29 cellular contexts compared by ENCODE assay signal in genomic region chr12:59654061-59654460, GRCh38.
"Had no signal": no experiment of that assay in that cellular context is flagged by ENCODE, and none has a peak within 500 bp of the region (broad histone marks: within the 10 kb centered on the region; RNA-seq: fewer than 3 reads in every experiment).

No MANE protein-coding gene starts in this region.

- H3K4me3 ChIP-seq: colonic mucosa, gastrocnemius medialis had no signal

- H3K27ac ChIP-seq: brain microvascular endothelial cell, colonic mucosa, gastrocnemius medialis, WERI-Rb-1 had no signal

- ATAC-seq: activated CD4-positive, CD25-positive, alpha-beta regulatory T cell treated with anti-CD3 and anti-CD28 coated beads, Interleukin-2, amount 50 U/mL, for 24 hours; activated CD8-positive, alpha-beta memory T cell treated with anti-CD3 and anti-CD28 coated beads, Interleukin-2, amount 10 ng/mL, durations not matched to agents 7 days and 5 days; activated CD8-positive, alpha-beta T cell treated with anti-CD3 and anti-CD28 coated beads, Interleukin-2, amount 10 ng/mL, durations not matched to agents 7 days and 5 days; activated T-helper 17 cell treated with anti-CD3 and anti-CD28 coated beads, Interleukin-2, amount 50 U/mL, for 72 hours; esophagus mucosa; gastrocnemius medialis; T-helper 17 cell had no signal

- H3K9me3 ChIP-seq: colonic mucosa, gastrocnemius medialis had no signal

- DNase-seq: activated B cell treated with CpG ODN at 0.5 μM for 24 hours; activated CD4-positive, alpha-beta T cell treated with anti-CD3 and anti-CD28 coated beads for 48 hours; activated CD4-positive, alpha-beta T cell treated with anti-CD3 and anti-CD28 coated beads, Interleukin-2, amount 50 U/mL, for 1 hour; activated CD4-positive, alpha-beta T cell treated with anti-CD3 and anti-CD28 coated beads, Interleukin-2, amount 50 U/mL, for 48 hours; activated CD8-positive, alpha-beta memory T cell treated with anti-CD3 and anti-CD28 coated beads, Interleukin-2, amount 10 ng/mL, durations not matched to agents 7 days and 5 days; activated CD8-positive, alpha-beta memory T cell treated with anti-CD3 and anti-CD28 coated beads, Interleukin-2, amount 50 U/mL, for 4 hours; activated CD8-positive, alpha-beta T cell treated with anti-CD3 and anti-CD28 coated beads, Interleukin-2, amount 10 ng/mL, durations not matched to agents 7 days and 5 days; activated effector memory CD4-positive, alpha-beta T cell treated with Interleukin-2 at 50 U/mL for 16 hours; activated gamma-delta T cell treated with Interleukin-2 at 50 U/mL for 16 hours; activated naive CD4-positive, alpha-beta T cell treated with anti-CD3 and anti-CD28 coated beads, Interleukin-2, amount 50 U/mL, for 16 hours; activated naive CD4-positive, alpha-beta T cell treated with Interleukin-2 at 50 U/mL for 16 hours; activated T-cell treated with anti-CD3 and anti-CD28 coated beads, Interleukin-2, amount 50 U/mL, for 24 hours; amniotic stem cell; anterior cingulate cortex; brain microvascular endothelial cell; colonic mucosa; effector CD8-positive, alpha-beta T cell; foreskin fibroblast; gastrocnemius medialis; glutamatergic neuron; T-helper 1 cell; T-helper 17 cell; T1000; WERI-Rb-1 had no signal

- H3K36me3 ChIP-seq: brain microvascular endothelial cell, colonic mucosa, gastrocnemius medialis, WERI-Rb-1 had no signal

- H3K4me1 ChIP-seq: colonic mucosa had no signal

- H3K27me3 ChIP-seq: brain microvascular endothelial cell, colonic mucosa, gastrocnemius medialis had no signal

- FAIRE-seq: astrocyte, bronchial epithelial cell had no signal
